Comparison of ENCODE assay signal across 8 cellular contexts in the genomic region with DNA sequence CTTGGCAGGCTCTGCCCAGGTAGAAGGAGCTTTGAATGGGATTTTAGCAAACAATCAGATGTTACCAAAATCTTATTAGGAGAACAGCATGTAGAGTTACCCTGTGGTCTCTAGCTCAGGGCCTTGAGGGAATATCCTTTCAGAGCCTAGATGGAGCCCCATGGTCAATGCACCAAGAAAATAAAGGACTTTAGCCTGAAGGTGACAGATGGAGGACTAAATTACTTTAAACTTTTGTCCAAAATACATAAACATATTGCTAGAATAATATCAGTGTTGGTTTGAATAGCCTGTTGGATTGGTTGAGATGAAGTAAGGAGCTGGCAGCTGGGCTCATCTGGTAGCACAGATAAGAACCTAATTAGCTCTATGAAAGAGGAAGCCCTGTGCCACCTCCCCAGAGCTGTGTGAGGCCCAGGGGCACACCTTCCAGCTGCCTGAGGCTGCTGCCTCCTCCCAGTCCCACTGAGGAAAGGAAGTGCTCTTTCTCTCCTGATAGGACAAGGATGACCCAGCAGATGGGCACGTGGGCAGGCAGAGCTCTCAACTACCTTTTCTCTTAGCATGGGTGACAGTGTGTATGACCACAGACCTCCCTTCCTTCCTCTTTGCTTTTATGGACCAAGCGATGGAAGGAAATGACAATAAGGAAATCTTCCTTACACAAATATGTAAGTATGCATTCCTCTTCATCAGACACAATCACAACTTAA.
DNase-seq lines count a peak whose midpoint lies in the region; ATAC-seq and TF ChIP-seq lines count a peak whose summit lies in the region.

No MANE protein-coding gene starts in this region.

- intact Hi-C loops in mucosa of descending colon (cut with DNase I, micrococcal nuclease): no loop called here

- H3K4me1 ChIP-seq in mucosa of descending colon (ENCODE audit: low read depth): peaks cover 3% of the 10 kb centered on the region

- ATAC-seq in GM19455 (IDR thresholded peaks at IDR 0.05; ENCODE audit: unreplicated experiment) (peak; percentile 54), HG03457 (IDR thresholded peaks at IDR 0.05; ENCODE audit: unreplicated experiment) (peak; percentile 54), mucosa of descending colon (peak; percentile 91)

- H3K36me3 ChIP-seq in mucosa of descending colon (ENCODE audit: low read depth): no peaks in the 10 kb centered on the region

- no peak for TF ChIP-seq CTCF in mucosa of descending colon (IDR thresholded peaks at IDR 0.05)

- no peak overlapping the region for H3K4me3 ChIP-seq in mucosa of descending colon

- no peaks in the 10 kb centered on the region for H3K9me3 ChIP-seq in mucosa of descending colon

- DNase-seq in DMS53 treated with DMSO at 0.1 percent for 48 hours (lab: John Stamatoyannopoulos, UW; ENCODE audit: unreplicated experiment): peak; percentile 46
- peak; percentile 82 for DNase-seq in UCSD-AML1 (lab: John Stamatoyannopoulos, UW; ENCODE audit: unreplicated experiment)
- peak; percentile 55 to 86 (median 58) for DNase-seq in mucosa of descending colon
- DNase-seq in D341Med (ENCODE audit: low spot score): no peak
- no peak for DNase-seq in DMS153 (lab: John Stamatoyannopoulos, UW)
- DNase-seq in NCI-H1417 treated with DMSO at 0.1 percent for 48 hours (lab: John Stamatoyannopoulos, UW): no peak

Comparison
In these comparisons a context has a peak if more than half of its experiments do, and no peak if none do; other contexts are left out.
1. DNase-seq: peak in DMS53 treated with DMSO at 0.1 percent for 48 hours (single experiment), UCSD-AML1 (single experiment) and mucosa of descending colon (3 of 3); none in D341Med (single experiment), DMS153 (single experiment) and NCI-H1417 treated with DMSO at 0.1 percent for 48 hours (single experiment).
2. Peak in every context shown above with its lines, with median percentiles within 50 percentile points of each other: ATAC-seq.